ENCODE assay signal across 23 cellular contexts in the genomic region with DNA sequence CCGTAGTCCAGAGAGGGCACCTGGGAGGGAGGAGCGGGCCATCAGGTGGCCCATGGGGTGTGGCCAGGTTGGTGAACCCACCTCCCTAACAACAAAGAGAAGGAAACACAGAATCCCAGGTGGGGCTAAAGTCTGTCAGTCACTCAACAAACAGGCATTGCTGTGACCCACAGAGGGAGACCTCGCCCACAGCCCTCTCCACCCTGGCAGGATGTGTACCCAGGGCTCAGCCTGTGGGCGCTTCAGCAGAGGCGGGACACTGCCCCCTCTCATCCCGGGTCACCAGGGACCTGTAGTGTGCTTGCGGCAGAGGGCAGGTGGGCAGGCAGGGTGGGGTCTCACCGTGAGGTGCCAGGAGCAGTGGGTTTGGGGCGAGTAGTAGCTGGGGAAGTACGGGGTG. TPM values are rescaled to one million over a fixed set of nuclear protein-coding genes. Genes with fewer than 3 reads are reported as not detected.
DNase-seq lines count a peak whose midpoint lies in the region; ATAC-seq, FAIRE-seq and TF ChIP-seq lines count a peak whose summit lies in the region.
"Had no signal": no experiment of that assay in that cellular context is flagged by ENCODE, and none has a peak within 500 bp of the region (broad histone marks: within the 10 kb centered on the region; RNA-seq: fewer than 3 reads in every experiment).

No MANE protein-coding gene starts in this region.

- H3K27me3 Mint-ChIP-seq in activated CD4-positive, alpha-beta T cell treated with anti-CD3 and anti-CD28 coated beads for 36 hours = no peaks in the 10 kb centered on the region
- H3K27me3 Mint-ChIP-seq in activated T-cell treated with anti-CD3 and anti-CD28 coated beads, Interleukin-2, amount 50 U/mL, for 24 hours = no peaks in the 10 kb centered on the region
- H3K27me3 Mint-ChIP-seq in activated CD4-positive, alpha-beta memory T cell treated with anti-CD3 and anti-CD28 coated beads for 36 hours = no peaks in the 10 kb centered on the region

- H3K36me3 Mint-ChIP-seq in activated CD4-positive, alpha-beta T cell treated with anti-CD3 and anti-CD28 coated beads for 36 hours (ENCODE audit: low read depth) = peaks cover 7% of the 10 kb centered on the region
- peaks cover 2% of the 10 kb centered on the region for H3K36me3 Mint-ChIP-seq in activated T-cell treated with anti-CD3 and anti-CD28 coated beads, Interleukin-2, amount 50 U/mL, for 24 hours (ENCODE audit: low read depth)
- peaks cover 23% of the 10 kb centered on the region for H3K36me3 Mint-ChIP-seq in activated CD4-positive, alpha-beta memory T cell treated with anti-CD3 and anti-CD28 coated beads for 36 hours
- H3K36me3 Mint-ChIP-seq: CD14-positive monocyte; CD8-positive, alpha-beta T cell had no signal

- H3K27me3 ChIP-seq in H1 (replicated peaks in 1 of 4; ENCODE audit: control insufficient read depth in 3 of 4, extremely low read depth in 1 of 4, insufficient read depth in 3 of 4, low read length in 3 of 4) = peaks cover 0 to 7% (median 0%) of the 10 kb centered on the region in 4 experiments; a peak in 4 of 7 replicates
- H3K27me3 ChIP-seq: BE2C had no signal

- peak overlapping the region; percentile 72; the same call in 1 of the 2 replicates for H2BK15ac ChIP-seq in H1 (ENCODE audit: low read length)

- TF ChIP-seq POLR2A in H1 (IDR thresholded peaks at IDR 0.05; ENCODE audit: control extremely low read depth in 1 of 2, low read depth in 2 of 2, low read length in 2 of 2) = no peak

- no peak overlapping the region for H4K8ac ChIP-seq in H1 (ENCODE audit: extremely low read depth, insufficient read depth, low read length)

- no peaks in the 10 kb centered on the region for H4K20me1 ChIP-seq in H1 (replicated peaks in 1 of 2; ENCODE audit: control insufficient read depth in 1 of 2, insufficient read depth in 2 of 2, low read length in 2 of 2)

- WGBS in H1 (ENCODE audit: extremely low coverage in 1 of 2, insufficient coverage in 1 of 2, insufficient read length in 1 of 2, insufficient replicate concordance in 2 of 2, low coverage in 1 of 2, low lambda C conversion rate in 2 of 2, missing lambda C conversion rate in 1 of 2), 2 experiments = 87% methylated on average over 10 of the region's 10 CpGs; no CpG with 5 or more reads in 1 of the 2 experiments

- H2AFZ ChIP-seq in H1 (ENCODE audit: low read length) = no peak overlapping the region
- H2AFZ ChIP-seq: GM23338 had no signal

- H3K4me3 Mint-ChIP-seq in activated CD4-positive, alpha-beta T cell treated with anti-CD3 and anti-CD28 coated beads for 36 hours = no peak overlapping the region
- no peak overlapping the region for H3K4me3 Mint-ChIP-seq in activated T-cell treated with anti-CD3 and anti-CD28 coated beads, Interleukin-2, amount 50 U/mL, for 24 hours
- peak overlapping the region; percentile 45 for H3K4me3 Mint-ChIP-seq in activated CD4-positive, alpha-beta memory T cell treated with anti-CD3 and anti-CD28 coated beads for 36 hours
- H3K4me3 Mint-ChIP-seq: CD14-positive monocyte; CD8-positive, alpha-beta T cell; GM23338; H9 had no signal

- no peaks in the 10 kb centered on the region for H3K36me3 ChIP-seq in H1 (ENCODE audit: control insufficient read depth in 2 of 4, insufficient read depth in 4 of 4, low read length in 3 of 4)
- H3K36me3 ChIP-seq: BE2C had no signal

- H3K14ac ChIP-seq in H1 (ENCODE audit: insufficient read length) = no peak overlapping the region

- no peak for TF ChIP-seq RAD21 in H1 (IDR thresholded peaks at IDR 0.05 in 1 of 2, conservative IDR thresholded peaks at IDR 0.05 in 1 of 2; ENCODE audit: low read depth in 2 of 2, low read length in 2 of 2)

- no peak overlapping the region for H3K18ac ChIP-seq in H1 (ENCODE audit: extremely low read depth, low read length)

- CTCF ChIA-PET in activated CD4-positive, alpha-beta T cell treated with anti-CD3 and anti-CD28 coated beads for 36 hours (lab: Charles Lee) = no interaction called here
- CTCF ChIA-PET in activated CD4-positive, alpha-beta memory T cell treated with anti-CD3 and anti-CD28 coated beads for 36 hours (lab: Charles Lee) = interaction anchor here (1.4 kb wide), 1 partner anchor 43 kb away, joined by 6 read pairs; no protein-coding TSS in a partner anchor
- CTCF ChIA-PET in H1 (lab: Charles Lee; ENCODE audit: partially characterized antibody) = interaction anchor here (0.9 to 1.5 kb wide), 2 partner anchors 10 to 15 kb away, joined by 3 to 4 read pairs; no protein-coding TSS in a partner anchor

- no peak for ATAC-seq in activated CD4-positive, alpha-beta T cell treated with anti-CD3 and anti-CD28 coated beads for 36 hours
- ATAC-seq: CD8-positive, alpha-beta T cell; GM23338 had no signal

- H3K9me3 Mint-ChIP-seq in activated CD4-positive, alpha-beta T cell treated with anti-CD3 and anti-CD28 coated beads for 36 hours (ENCODE audit: low read depth) = no peaks in the 10 kb centered on the region
- no peaks in the 10 kb centered on the region for H3K9me3 Mint-ChIP-seq in activated T-cell treated with anti-CD3 and anti-CD28 coated beads, Interleukin-2, amount 50 U/mL, for 24 hours
- no peaks in the 10 kb centered on the region for H3K9me3 Mint-ChIP-seq in activated CD4-positive, alpha-beta memory T cell treated with anti-CD3 and anti-CD28 coated beads for 36 hours
- H3K9me3 Mint-ChIP-seq: CD14-positive monocyte; CD8-positive, alpha-beta T cell; GM23338; H9 had no signal

- no peak for FAIRE-seq in H1 (lab: Jason Lieb, UNC)
- FAIRE-seq: A204.1, D721Med, G401.6, GM12891 had no signal

- H2AK5ac ChIP-seq in H1 (ENCODE audit: low read depth, low read length) = no peak overlapping the region

- H2BK20ac ChIP-seq in H1 (ENCODE audit: low read length) = no peak overlapping the region

- no peak overlapping the region for H2BK5ac ChIP-seq in H1 (ENCODE audit: low read depth, low read length)

- no peak overlapping the region for H4K5ac ChIP-seq in H1 (ENCODE audit: insufficient read length, low read depth, low read length)

- no peak overlapping the region for H3K27ac ChIP-seq in H1 (ENCODE audit: low read depth, low read length)

- H3K4me2 ChIP-seq in H1 (ENCODE audit: insufficient read depth in 1 of 2, low read depth in 2 of 2, low read length in 2 of 2) = no peak overlapping the region
- H3K4me2 ChIP-seq: GM23338 had no signal

- TF ChIP-seq EP300 in H1 (IDR thresholded peaks at IDR 0.05; ENCODE audit: borderline replicate concordance in 1 of 2, low read depth in 2 of 2, low read length in 2 of 2) = no peak

- H2BK12ac ChIP-seq in H1 (ENCODE audit: low read depth, low read length) = no peak overlapping the region

- POLR2A ChIA-PET in activated CD4-positive, alpha-beta T cell treated with anti-CD3 and anti-CD28 coated beads for 36 hours (lab: Charles Lee) = no interaction called here
- POLR2A ChIA-PET in activated CD4-positive, alpha-beta memory T cell treated with anti-CD3 and anti-CD28 coated beads for 36 hours (lab: Charles Lee) = no interaction called here
- POLR2A ChIA-PET in H1 (lab: Charles Lee; ENCODE audit: partially characterized antibody) = no interaction called here

- H3K23me2 ChIP-seq in H1 (ENCODE audit: low read depth, low read length) = no peaks in the 10 kb centered on the region; the same call in 1 of the 2 replicates

- no peaks in the 10 kb centered on the region for H3K79me2 ChIP-seq in H1 (ENCODE audit: control insufficient read depth in 1 of 2, insufficient read depth in 2 of 2, low read length in 2 of 2)

- peaks cover 0 to 7% (median 0%) of the 10 kb centered on the region in 4 experiments; a peak in 1 of 7 replicates for H3K4me1 ChIP-seq in H1 (replicated peaks in 1 of 4; ENCODE audit: control insufficient read depth in 3 of 4, insufficient read depth in 4 of 4, low read length in 3 of 4)
- H3K4me1 ChIP-seq: BE2C had no signal

- no peak overlapping the region for H3K23ac ChIP-seq in H1 (ENCODE audit: insufficient read length)

- DNase-seq in activated CD4-positive, alpha-beta T cell treated with anti-CD3 and anti-CD28 coated beads for 36 hours = no peak
- no peak for DNase-seq in activated CD4-positive, alpha-beta T cell treated with anti-CD3 and anti-CD28 coated beads, Interleukin-2, amount 50 U/mL, for 1 hour
- DNase-seq in activated T-cell treated with anti-CD3 and anti-CD28 coated beads, Interleukin-2, amount 50 U/mL, for 24 hours = no peak
- DNase-seq in activated T-cell treated with anti-CD3 and anti-CD28 coated beads for 4 hours = no peak
- DNase-seq in activated CD4-positive, alpha-beta memory T cell treated with anti-CD3 and anti-CD28 coated beads for 36 hours = no peak
- no peak for DNase-seq in H1 (ENCODE audit: low read depth in 1 of 2, low spot score in 2 of 2)
- no peak for DNase-seq in NCI-H345 (lab: John Stamatoyannopoulos, UW)
- DNase-seq in C1 segment of cervical spinal cord (lab: John Stamatoyannopoulos, UW) = no peak
- DNase-seq: BE2C; CD8-positive, alpha-beta T cell; COR-L47; DMS153; DMS79 treated with DMSO at 0.1 percent for 48 hours; EL; H9 had no signal

- no peak overlapping the region for H3K4me3 ChIP-seq in H1 (ENCODE audit: extremely low read depth in 1 of 4, insufficient read depth in 2 of 4, low read depth in 3 of 4, low read length in 4 of 4)
- H3K4me3 ChIP-seq: GM23338 had no signal

- no peaks in the 10 kb centered on the region for H3K79me1 ChIP-seq in H1 (ENCODE audit: low read depth, low read length)

- H2BK120ac ChIP-seq in H1 (replicated peaks; ENCODE audit: low read depth, low read length) = no peak overlapping the region

- no peak for TF ChIP-seq CTCF in H1 (IDR thresholded peaks at IDR 0.05; ENCODE audit: control extremely low read depth in 1 of 3, insufficient read depth in 1 of 3, low read depth in 1 of 3, low read length in 3 of 3)

- H3K9ac ChIP-seq in H1 (replicated peaks in 1 of 4; ENCODE audit: extremely low read depth in 1 of 4, low read depth in 3 of 4, low read length in 3 of 4) = no peak overlapping the region

- H3K56ac ChIP-seq in H1 (replicated peaks; ENCODE audit: insufficient read length, low read depth, low read length) = no peak overlapping the region

- no peak overlapping the region for H4K91ac ChIP-seq in H1 (replicated peaks; ENCODE audit: insufficient read length, low read length)

- no peaks in the 10 kb centered on the region for H3K9me3 ChIP-seq in H1 (ENCODE audit: insufficient read depth in 2 of 2, low read depth in 1 of 2, low read length in 1 of 2)
- H3K9me3 ChIP-seq: BE2C had no signal

- intact Hi-C loops in activated CD4-positive, alpha-beta T cell treated with anti-CD3 and anti-CD28 coated beads for 36 hours (cut with DNase I, micrococcal nuclease) = no loop called here
- intact Hi-C loops in activated CD4-positive, alpha-beta memory T cell treated with anti-CD3 and anti-CD28 coated beads for 36 hours (cut with micrococcal nuclease) = no loop called here

- H3K27ac Mint-ChIP-seq in activated CD4-positive, alpha-beta T cell treated with anti-CD3 and anti-CD28 coated beads for 36 hours = peak overlapping the region; percentile 94
- peak overlapping the region; percentile 29 for H3K27ac Mint-ChIP-seq in activated T-cell treated with anti-CD3 and anti-CD28 coated beads, Interleukin-2, amount 50 U/mL, for 24 hours
- H3K27ac Mint-ChIP-seq in activated CD4-positive, alpha-beta memory T cell treated with anti-CD3 and anti-CD28 coated beads for 36 hours = peak overlapping the region; percentile 39
- H3K27ac Mint-ChIP-seq: CD14-positive monocyte; CD8-positive, alpha-beta T cell; GM23338 had no signal

- H3K4me1 Mint-ChIP-seq in activated CD4-positive, alpha-beta T cell treated with anti-CD3 and anti-CD28 coated beads for 36 hours = peaks cover 59% of the 10 kb centered on the region
- peaks cover 65% of the 10 kb centered on the region for H3K4me1 Mint-ChIP-seq in activated T-cell treated with anti-CD3 and anti-CD28 coated beads, Interleukin-2, amount 50 U/mL, for 24 hours (ENCODE audit: low read depth)
- H3K4me1 Mint-ChIP-seq in activated CD4-positive, alpha-beta memory T cell treated with anti-CD3 and anti-CD28 coated beads for 36 hours (ENCODE audit: low read depth) = peaks cover 70% of the 10 kb centered on the region
- H3K4me1 Mint-ChIP-seq: GM23338 had no signal

- H3K4ac ChIP-seq in H1 (replicated peaks; ENCODE audit: insufficient read length, low read depth, low read length) = no peak overlapping the region

RNA-seq across cellular contexts. Expression of gene TMPRSS6, which starts 25.1 kb away (rescaled TPM):
- 10 to 100 TPM; 17.6 to 20.2 TPM for total RNA-seq in activated CD4-positive, alpha-beta T cell treated with anti-CD3 and anti-CD28 coated beads for 36 hours
- total RNA-seq in activated CD4-positive, alpha-beta memory T cell treated with anti-CD3 and anti-CD28 coated beads for 36 hours = 10 to 100 TPM; 39.9 to 42.1 TPM
- not detected in 2 replicates for total RNA-seq in H1 (2021; fragmentation: NEBNext Ultra II Directional; extraction: Animal tissue kit (Norgen Biotek cat#: 25700))
- polyA plus RNA-seq in H1 (2011; rRNA removed) = 0.02 and 0.05 TPM in 2 replicates
- 0.06 TPM for polyA plus RNA-seq in H1 (2011; cell fraction: cytosol; rRNA removed)
- 0.19 TPM for polyA plus RNA-seq in H1 (2011; cell fraction: nucleus; rRNA removed)
- 0.13 to 0.27 TPM (median 0.19 TPM) in 4 replicates for polyA plus RNA-seq in H1 (2012, experiment 1 of 2)
- polyA plus RNA-seq in H1 (2012, experiment 2 of 2) = 0.09 TPM
- polyA plus RNA-seq in H1 (2013, experiment 1 of 2) = 0.02 TPM
- 0.02 TPM for polyA plus RNA-seq in H1 (2013, experiment 2 of 2)
- not detected in 2 replicates for polyA minus RNA-seq in H1 (2011; rRNA and poly(A)+ RNA removed)
- not detected for polyA minus RNA-seq in H1 (2011; cell fraction: cytosol; rRNA and poly(A)+ RNA removed)
- not detected for polyA minus RNA-seq in H1 (2011; cell fraction: nucleus; rRNA and poly(A)+ RNA removed)
- total RNA-seq: GM23338, H9, HT-29 had no signal
- polyA plus RNA-seq: AG04450, CD14-positive monocyte had no signal

RNA-seq across cellular contexts. Expression of gene KCTD17, which starts 32.8 kb away (rescaled TPM):
- total RNA-seq in activated CD4-positive, alpha-beta T cell treated with anti-CD3 and anti-CD28 coated beads for 36 hours = 10 to 100 TPM; 32.5 to 36.8 TPM
- total RNA-seq in activated CD4-positive, alpha-beta memory T cell treated with anti-CD3 and anti-CD28 coated beads for 36 hours = 10 to 100 TPM; 46.0 to 47.3 TPM
- total RNA-seq in H1 (2021; fragmentation: NEBNext Ultra II Directional; extraction: Animal tissue kit (Norgen Biotek cat#: 25700)) = 35.8 and 39.4 TPM in 2 replicates
- 44.0 and 69.0 TPM in 2 replicates for polyA plus RNA-seq in H1 (2011; rRNA removed)
- 47.9 TPM for polyA plus RNA-seq in H1 (2011; cell fraction: cytosol; rRNA removed)
- 87.7 TPM for polyA plus RNA-seq in H1 (2011; cell fraction: nucleus; rRNA removed)
- polyA plus RNA-seq in H1 (2012, experiment 1 of 2) = 24.9 to 38.8 TPM (median 38.0 TPM) in 4 replicates
- 36.2 TPM for polyA plus RNA-seq in H1 (2012, experiment 2 of 2)
- polyA plus RNA-seq in H1 (2013, experiment 1 of 2) = 21.4 TPM
- 23.8 TPM for polyA plus RNA-seq in H1 (2013, experiment 2 of 2)
- 22.1 and 45.1 TPM in 2 replicates for polyA minus RNA-seq in H1 (2011; rRNA and poly(A)+ RNA removed)
- 20.6 TPM for polyA minus RNA-seq in H1 (2011; cell fraction: cytosol; rRNA and poly(A)+ RNA removed)
- 27.7 TPM for polyA minus RNA-seq in H1 (2011; cell fraction: nucleus; rRNA and poly(A)+ RNA removed)

Comparison
In these comparisons a context has a peak if more than half of its experiments do, and no peak if none do; other contexts are left out.
1. H3K27ac Mint-ChIP-seq: peak in every context shown above with its lines; median percentile 94 in activated CD4-positive, alpha-beta T cell treated with anti-CD3 and anti-CD28 coated beads for 36 hours; 39 in activated CD4-positive, alpha-beta memory T cell treated with anti-CD3 and anti-CD28 coated beads for 36 hours; 29 in activated T-cell treated with anti-CD3 and anti-CD28 coated beads, Interleukin-2, amount 50 U/mL, for 24 hours.
2. RNA of gene TMPRSS6, which starts 25.1 kb away (total RNA-seq): 39.9 to 42.1 TPM in activated CD4-positive, alpha-beta memory T cell treated with anti-CD3 and anti-CD28 coated beads for 36 hours and 17.6 to 20.2 TPM in activated CD4-positive, alpha-beta T cell treated with anti-CD3 and anti-CD28 coated beads for 36 hours; not detected in H1; every median in the first group is over 10 times any median in the second.